15 cellular contexts compared by ENCODE assay signal in genomic region chr11:33013706-33014105, GRCh38. TPM values are rescaled to one million over a fixed set of nuclear protein-coding genes. Genes with fewer than 3 reads are reported as not detected.
DNase-seq lines count a peak whose midpoint lies in the region; ATAC-seq and TF ChIP-seq lines count a peak whose summit lies in the region.
"Had no signal": no experiment of that assay in that cellular context is flagged by ENCODE, and none has a peak within 500 bp of the region (broad histone marks: within the 10 kb centered on the region; RNA-seq: fewer than 3 reads in every experiment).

No MANE protein-coding gene starts in this region.

- no peak overlapping the region for H2AFZ ChIP-seq in osteoblast (ENCODE audit: low read length)

- peaks cover 22% of the 10 kb centered on the region for H3K79me2 ChIP-seq in osteoblast (ENCODE audit: insufficient read depth, low read length)

- H3K36me3 ChIP-seq in osteoblast (ENCODE audit: insufficient read depth, low read length), result no peaks in the 10 kb centered on the region

- H3K36me3 Mint-ChIP-seq in immature natural killer cell, result no peaks in the 10 kb centered on the region

- ATAC-seq in HG02759 (IDR thresholded peaks at IDR 0.05; ENCODE audit: unreplicated experiment) (no peak), SK-N-SH treated with all-trans-retinoic acid at 6 μM for 48 hours (no peak), HG02678 (IDR thresholded peaks at IDR 0.05; ENCODE audit: unreplicated experiment) (no peak), HG03460 (IDR thresholded peaks at IDR 0.05; ENCODE audit: unreplicated experiment) (no peak)

- H3K9me3 Mint-ChIP-seq in immature natural killer cell, result no peaks in the 10 kb centered on the region

- no peak overlapping the region for H3K27ac Mint-ChIP-seq in immature natural killer cell

- no peak overlapping the region for H3K4me2 ChIP-seq in osteoblast (ENCODE audit: insufficient read depth, low read length)

- peak; percentile 54 for DNase-seq in AG10803 (ENCODE audit: low read depth)
- DNase-seq in GM03348 (ENCODE audit: low spot score), result peak; percentile 20
- no peak for DNase-seq in immature natural killer cell
- peak; percentile 39 for DNase-seq in osteoblast (ENCODE audit: insufficient read length, low spot score, missing footprints)
- DNase-seq: EL, GOT3, NCI-H1105, NCI-H510A, NCI-H748 treated with DMSO at 0.1 percent for 48 hours, SHP77 had no signal

- H3K27ac ChIP-seq in osteoblast (ENCODE audit: low read depth, low read length), result no peak overlapping the region
- H3K27ac ChIP-seq: SK-N-MC had no signal

- H3K4me1 Mint-ChIP-seq in immature natural killer cell, result peaks cover 24 to 28% of the 10 kb centered on the region in 2 donors

- no peaks in the 10 kb centered on the region for H3K9me3 ChIP-seq in osteoblast (ENCODE audit: low read depth, low read length)

- H3K4me1 ChIP-seq in osteoblast (ENCODE audit: insufficient read depth, low read length), result peaks cover 23% of the 10 kb centered on the region

- peak overlapping the region in 3 of 5 donors; percentile 21 to 46 (median 44) for H3K4me3 Mint-ChIP-seq in immature natural killer cell

- no peaks in the 10 kb centered on the region for H4K20me1 ChIP-seq in osteoblast (ENCODE audit: insufficient read depth, low read length)

- no peaks in the 10 kb centered on the region for H3K27me3 ChIP-seq in osteoblast (ENCODE audit: insufficient read depth, low read length)

- H3K4me3 ChIP-seq in AG10803 (ENCODE audit: low read length) (no peak overlapping the region), osteoblast (ENCODE audit: insufficient read depth, low read length) (no peak overlapping the region)
- H3K4me3 ChIP-seq: SK-N-MC had no signal

- TF ChIP-seq CTCF in AG10803 (conservative IDR thresholded peaks at IDR 0.05; ENCODE audit: low read length) (no peak), osteoblast (IDR thresholded peaks at IDR 0.05; ENCODE audit: extremely low read depth, low read depth, low read length) (no peak)

- peaks cover 5 to 9% (median 6%) of the 10 kb centered on the region in 3 donors for H3K27me3 Mint-ChIP-seq in immature natural killer cell (ENCODE audit: low read depth in 3 of 3)

TF ChIP-seq in SK-N-SH treated with all-trans-retinoic acid at 6 μM for 48 hours, 23 proteins besides CTCF, POLR2A, EP300 and RAD21:
- TF ChIP-seq ZNF8 (CRISPR knock-in tag; IDR thresholded peaks at IDR 0.05) (no peak), TSHZ2 (CRISPR knock-in tag; IDR thresholded peaks at IDR 0.05) (no peak), ISL1 (CRISPR knock-in tag; IDR thresholded peaks at IDR 0.05) (no peak), ZNF70 (CRISPR knock-in tag; IDR thresholded peaks at IDR 0.05) (no peak), ZNF565 (CRISPR knock-in tag; conservative IDR thresholded peaks at IDR 0.05; ENCODE audit: low read depth) (no peak), PPARA (CRISPR knock-in tag; IDR thresholded peaks at IDR 0.05; ENCODE audit: borderline replicate concordance) (no peak), CREB5 (CRISPR knock-in tag; IDR thresholded peaks at IDR 0.05; ENCODE audit: low read depth) (no peak), GLIS3 (CRISPR knock-in tag; IDR thresholded peaks at IDR 0.05) (no peak), ZC3H10 (CRISPR knock-in tag; IDR thresholded peaks at IDR 0.05) (no peak), CSRNP3 (CRISPR knock-in tag; IDR thresholded peaks at IDR 0.05) (no peak), ARNTL (CRISPR knock-in tag; IDR thresholded peaks at IDR 0.05; ENCODE audit: borderline replicate concordance, low read depth) (no peak), RARB (CRISPR knock-in tag; IDR thresholded peaks at IDR 0.05) (no peak), SNAI2 (CRISPR knock-in tag; IDR thresholded peaks at IDR 0.05) (no peak), CSDC2 (CRISPR knock-in tag; IDR thresholded peaks at IDR 0.05) (no peak), ESRRG (CRISPR knock-in tag; IDR thresholded peaks at IDR 0.05) (no peak), OSR1 (CRISPR knock-in tag; IDR thresholded peaks at IDR 0.05) (no peak), PATZ1 (CRISPR knock-in tag; IDR thresholded peaks at IDR 0.05; ENCODE audit: borderline replicate concordance) (no peak), TCF4 (CRISPR knock-in tag; IDR thresholded peaks at IDR 0.05; ENCODE audit: borderline replicate concordance) (no peak)

RNA-seq across cellular contexts. Expression of gene DEPDC7, which starts 2.0 kb away (rescaled TPM):
- 1 to 10 TPM in 2 of 3 donors, under 1 TPM in 1; 0.65 to 1.3 (median 1.3) TPM for polyA plus RNA-seq in immature natural killer cell
- total RNA-seq in osteoblast, result 13.3 and 14.5 TPM in 2 replicates

RNA-seq across cellular contexts. Expression of gene TCP11L1, which starts 25.7 kb away (rescaled TPM):
- polyA plus RNA-seq in immature natural killer cell, result 1 to 10 TPM; 3.6 to 9.9 (median 6.7) TPM
- total RNA-seq in osteoblast, result 32.7 and 35.8 TPM in 2 replicates

Comparison
In these comparisons a context has a peak if more than half of its experiments do, and no peak if none do; other contexts are left out.
1. DNase-seq: peak in AG10803 (single experiment), GM03348 (single experiment) and osteoblast (single experiment); none in immature natural killer cell (0 of 3).